Comparison of ENCODE assay signal across 1 cellular context in genomic region chr21:45430521-45431501, GRCh38.
TF ChIP-seq lines count a peak whose summit lies in the region.

No MANE protein-coding gene starts in this region.

TF ChIP-seq in HepG2, 621 proteins besides CTCF, POLR2A, EP300 and RAD21 (continued from another document and continues in another):
- TF ChIP-seq ZHX2 (IDR thresholded peaks at IDR 0.05; ENCODE audit: low read depth) (0 out of 2 replicates have a peak, but pooled peaks have one; percentile 42), ZHX2 (CRISPR knock-in tag; IDR thresholded peaks at IDR 0.05; ENCODE audit: borderline replicate concordance) (no peak), NCOA2 (CRISPR knock-in tag; IDR thresholded peaks at IDR 0.05) (peak; percentile 88), ZNF547 (CRISPR knock-in tag; IDR thresholded peaks at IDR 0.05) (peak; percentile 65; the same call in 1 of the 2 replicates), PREB (CRISPR knock-in tag; IDR thresholded peaks at IDR 0.05) (no peak), TBX2 (CRISPR knock-in tag; IDR thresholded peaks at IDR 0.05; ENCODE audit: borderline replicate concordance) (peak; percentile 96), ZNF639 (CRISPR knock-in tag; conservative IDR thresholded peaks at IDR 0.05) (0 out of 2 replicates have a peak, but pooled peaks have one; percentile 36), ZNF317 (CRISPR knock-in tag; IDR thresholded peaks at IDR 0.05) (peak; percentile 60; the same call in 1 of the 2 replicates), ZNF326 (CRISPR knock-in tag; IDR thresholded peaks at IDR 0.05; ENCODE audit: borderline replicate concordance) (no peak), PRMT3 (CRISPR knock-in tag; IDR thresholded peaks at IDR 0.05; ENCODE audit: borderline replicate concordance, low read depth) (peak; percentile 44; the same call in 1 of the 2 replicates), RELA (CRISPR knock-in tag; IDR thresholded peaks at IDR 0.05) (no peak), ZNF549 (CRISPR knock-in tag; IDR thresholded peaks at IDR 0.05) (no peak), ZNF407 (CRISPR knock-in tag; IDR thresholded peaks at IDR 0.05; ENCODE audit: not compliant biosample characterization) (peak; percentile 46), REL (CRISPR knock-in tag; conservative IDR thresholded peaks at IDR 0.05) (no peak), ZNF160 (CRISPR knock-in tag; IDR thresholded peaks at IDR 0.05) (no peak), KDM5B (CRISPR knock-in tag; IDR thresholded peaks at IDR 0.05; ENCODE audit: borderline replicate concordance) (peak; percentile 87), IKZF1 (IDR thresholded peaks at IDR 0.05) (no peak), YEATS2 (CRISPR knock-in tag; IDR thresholded peaks at IDR 0.05; ENCODE audit: borderline replicate concordance) (0 out of 2 replicates have a peak, but pooled peaks have one; percentile 32), ZNF879 (CRISPR knock-in tag; IDR thresholded peaks at IDR 0.05) (no peak), SIX1 (CRISPR knock-in tag; IDR thresholded peaks at IDR 0.05; ENCODE audit: borderline replicate concordance) (no peak), ZNF30 (CRISPR knock-in tag; IDR thresholded peaks at IDR 0.05) (no peak)
- TF ChIP-seq, protein P1, sequence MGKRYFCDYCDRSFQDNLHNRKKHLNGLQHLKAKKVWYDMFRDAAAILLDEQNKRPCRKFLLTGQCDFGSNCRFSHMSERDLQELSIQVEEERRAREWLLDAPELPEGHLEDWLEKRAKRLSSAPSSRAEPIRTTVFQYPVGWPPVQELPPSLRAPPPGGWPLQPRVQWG (CRISPR knock-in tag; IDR thresholded peaks at IDR 0.05; ENCODE audit: borderline replicate concordance, low read depth) = no peak
- TF ChIP-seq, protein P2, sequence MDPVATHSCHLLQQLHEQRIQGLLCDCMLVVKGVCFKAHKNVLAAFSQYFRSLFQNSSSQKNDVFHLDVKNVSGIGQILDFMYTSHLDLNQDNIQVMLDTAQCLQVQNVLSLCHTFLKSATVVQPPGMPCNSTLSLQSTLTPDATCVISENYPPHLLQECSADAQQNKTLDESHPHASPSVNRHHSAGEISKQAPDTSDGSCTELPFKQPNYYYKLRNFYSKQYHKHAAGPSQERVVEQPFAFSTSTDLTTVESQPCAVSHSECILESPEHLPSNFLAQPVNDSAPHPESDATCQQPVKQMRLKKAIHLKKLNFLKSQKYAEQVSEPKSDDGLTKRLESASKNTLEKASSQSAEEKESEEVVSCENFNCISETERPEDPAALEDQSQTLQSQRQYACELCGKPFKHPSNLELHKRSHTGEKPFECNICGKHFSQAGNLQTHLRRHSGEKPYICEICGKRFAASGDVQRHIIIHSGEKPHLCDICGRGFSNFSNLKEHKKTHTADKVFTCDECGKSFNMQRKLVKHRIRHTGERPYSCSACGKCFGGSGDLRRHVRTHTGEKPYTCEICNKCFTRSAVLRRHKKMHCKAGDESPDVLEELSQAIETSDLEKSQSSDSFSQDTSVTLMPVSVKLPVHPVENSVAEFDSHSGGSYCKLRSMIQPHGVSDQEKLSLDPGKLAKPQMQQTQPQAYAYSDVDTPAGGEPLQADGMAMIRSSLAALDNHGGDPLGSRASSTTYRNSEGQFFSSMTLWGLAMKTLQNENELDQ (CRISPR knock-in tag; IDR thresholded peaks at IDR 0.05; ENCODE audit: borderline replicate concordance) = no peak
- TF ChIP-seq, protein P3, sequence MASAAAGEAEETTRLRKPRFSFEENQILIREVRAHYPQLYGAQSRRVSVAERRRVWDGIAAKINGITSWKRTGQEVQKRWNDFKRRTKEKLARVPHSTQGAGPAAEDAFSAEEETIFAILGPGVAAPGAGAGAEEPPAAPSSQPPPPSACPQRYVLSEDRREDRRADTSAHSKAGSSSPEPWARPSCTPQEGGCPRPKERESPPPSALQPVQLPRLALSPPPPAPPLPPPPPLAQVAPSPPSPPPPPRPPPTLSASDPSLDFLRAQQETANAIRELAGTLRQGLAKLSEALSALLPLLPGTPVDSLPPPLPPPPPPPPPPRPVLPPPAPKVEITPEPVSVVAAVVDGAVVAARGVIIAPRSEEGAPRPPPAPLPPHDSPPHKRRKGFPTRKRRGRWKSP (CRISPR knock-in tag; IDR thresholded peaks at IDR 0.05) = peak; percentile 33; the same call in 1 of the 2 replicates
- TF ChIP-seq, protein P4, sequence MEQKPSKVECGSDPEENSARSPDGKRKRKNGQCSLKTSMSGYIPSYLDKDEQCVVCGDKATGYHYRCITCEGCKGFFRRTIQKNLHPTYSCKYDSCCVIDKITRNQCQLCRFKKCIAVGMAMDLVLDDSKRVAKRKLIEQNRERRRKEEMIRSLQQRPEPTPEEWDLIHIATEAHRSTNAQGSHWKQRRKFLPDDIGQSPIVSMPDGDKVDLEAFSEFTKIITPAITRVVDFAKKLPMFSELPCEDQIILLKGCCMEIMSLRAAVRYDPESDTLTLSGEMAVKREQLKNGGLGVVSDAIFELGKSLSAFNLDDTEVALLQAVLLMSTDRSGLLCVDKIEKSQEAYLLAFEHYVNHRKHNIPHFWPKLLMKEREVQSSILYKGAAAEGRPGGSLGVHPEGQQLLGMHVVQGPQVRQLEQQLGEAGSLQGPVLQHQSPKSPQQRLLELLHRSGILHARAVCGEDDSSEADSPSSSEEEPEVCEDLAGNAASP (CRISPR knock-in tag; IDR thresholded peaks at IDR 0.05; ENCODE audit: borderline replicate concordance) = peak; percentile 96
- TF ChIP-seq, protein P5, sequence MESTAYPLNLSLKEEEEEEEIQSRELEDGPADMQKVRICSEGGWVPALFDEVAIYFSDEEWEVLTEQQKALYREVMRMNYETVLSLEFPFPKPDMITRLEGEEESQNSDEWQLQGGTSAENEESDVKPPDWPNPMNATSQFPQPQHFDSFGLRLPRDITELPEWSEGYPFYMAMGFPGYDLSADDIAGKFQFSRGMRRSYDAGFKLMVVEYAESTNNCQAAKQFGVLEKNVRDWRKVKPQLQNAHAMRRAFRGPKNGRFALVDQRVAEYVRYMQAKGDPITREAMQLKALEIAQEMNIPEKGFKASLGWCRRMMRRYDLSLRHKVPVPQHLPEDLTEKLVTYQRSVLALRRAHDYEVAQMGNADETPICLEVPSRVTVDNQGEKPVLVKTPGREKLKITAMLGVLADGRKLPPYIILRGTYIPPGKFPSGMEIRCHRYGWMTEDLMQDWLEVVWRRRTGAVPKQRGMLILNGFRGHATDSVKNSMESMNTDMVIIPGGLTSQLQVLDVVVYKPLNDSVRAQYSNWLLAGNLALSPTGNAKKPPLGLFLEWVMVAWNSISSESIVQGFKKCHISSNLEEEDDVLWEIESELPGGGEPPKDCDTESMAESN (CRISPR knock-in tag; conservative IDR thresholded peaks at IDR 0.05) = peak; percentile 94
